1 cellular context compared by ENCODE assay signal in the genomic region with DNA sequence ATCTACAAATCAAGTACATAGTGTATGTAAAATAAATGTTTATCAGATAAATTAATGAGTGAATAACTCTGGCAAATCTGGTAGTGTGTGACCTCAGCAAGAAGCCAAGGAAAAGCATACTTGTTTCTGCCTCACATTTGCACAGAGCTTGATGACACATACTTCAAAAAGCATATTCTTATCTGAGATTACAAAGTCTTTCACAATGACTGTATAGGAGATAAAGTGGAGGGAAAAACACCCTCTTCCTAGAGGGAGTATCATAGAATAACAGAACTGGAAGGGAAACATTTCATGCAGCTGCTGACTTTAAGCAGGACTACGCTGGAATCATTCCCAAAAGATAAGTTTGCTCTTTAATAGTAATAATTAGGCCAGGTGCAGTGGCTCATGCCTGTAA.
TF ChIP-seq lines count a peak whose summit lies in the region.

No MANE protein-coding gene starts in this region.

TF ChIP-seq in K562, 482 proteins besides CTCF, POLR2A, EP300 and RAD21 (continued from another document and continues in another):
- no peak for TF ChIP-seq BRF2 (IDR thresholded peaks at IDR 0.05; ENCODE audit: borderline replicate concordance, insufficient read depth, insufficient read length)
- no peak for TF ChIP-seq TEAD2 (tag; IDR thresholded peaks at IDR 0.05)
- no peak for TF ChIP-seq ESRRB (CRISPR knock-in tag; IDR thresholded peaks at IDR 0.05; ENCODE audit: borderline replicate concordance)
- peak; percentile 20; the same call in 1 of the 2 replicates for TF ChIP-seq TAL1 (IDR thresholded peaks at IDR 0.05)
- no peak for TF ChIP-seq FOXA3 (CRISPR knock-in tag; conservative IDR thresholded peaks at IDR 0.05 in 1 of 2, IDR thresholded peaks at IDR 0.05 in 1 of 2)
- TF ChIP-seq MEIS2 (IDR thresholded peaks at IDR 0.05; ENCODE audit: partially characterized antibody) = peak; percentile 1
- TF ChIP-seq ZFPM2 (CRISPR knock-in tag; IDR thresholded peaks at IDR 0.05) = no peak
- no peak for TF ChIP-seq NONO (IDR thresholded peaks at IDR 0.05; ENCODE audit: low read depth in 2 of 2, low read length in 1 of 2)
- no peak for TF ChIP-seq SMAD3 (CRISPR knock-in tag; conservative IDR thresholded peaks at IDR 0.05)
- TF ChIP-seq BMI1 (IDR thresholded peaks at IDR 0.05; ENCODE audit: low read length) = no peak
- TF ChIP-seq FIP1L1 (IDR thresholded peaks at IDR 0.05; ENCODE audit: low read depth, low read length, poor library complexity, severe bottlenecking) = no peak
- no peak for TF ChIP-seq POLR3A (IDR thresholded peaks at IDR 0.05; ENCODE audit: borderline replicate concordance, extremely low read depth, insufficient read depth, insufficient read length)
- 0 out of 2 replicates have a peak, but pooled peaks have one; percentile 18 for TF ChIP-seq JUN (IDR thresholded peaks at IDR 0.05; ENCODE audit: borderline replicate concordance, low read depth, low read length)
- TF ChIP-seq JUN (CRISPR knock-in tag; IDR thresholded peaks at IDR 0.05; ENCODE audit: borderline replicate concordance) = no peak
- peak; percentile 50; the same call in 1 of the 2 replicates for TF ChIP-seq ADNP (tag; IDR thresholded peaks at IDR 0.05)
- no peak for TF ChIP-seq RNF2 (IDR thresholded peaks at IDR 0.05)
- TF ChIP-seq HNRNPUL1 (IDR thresholded peaks at IDR 0.05; ENCODE audit: low read length) = no peak
- TF ChIP-seq, protein P1, sequence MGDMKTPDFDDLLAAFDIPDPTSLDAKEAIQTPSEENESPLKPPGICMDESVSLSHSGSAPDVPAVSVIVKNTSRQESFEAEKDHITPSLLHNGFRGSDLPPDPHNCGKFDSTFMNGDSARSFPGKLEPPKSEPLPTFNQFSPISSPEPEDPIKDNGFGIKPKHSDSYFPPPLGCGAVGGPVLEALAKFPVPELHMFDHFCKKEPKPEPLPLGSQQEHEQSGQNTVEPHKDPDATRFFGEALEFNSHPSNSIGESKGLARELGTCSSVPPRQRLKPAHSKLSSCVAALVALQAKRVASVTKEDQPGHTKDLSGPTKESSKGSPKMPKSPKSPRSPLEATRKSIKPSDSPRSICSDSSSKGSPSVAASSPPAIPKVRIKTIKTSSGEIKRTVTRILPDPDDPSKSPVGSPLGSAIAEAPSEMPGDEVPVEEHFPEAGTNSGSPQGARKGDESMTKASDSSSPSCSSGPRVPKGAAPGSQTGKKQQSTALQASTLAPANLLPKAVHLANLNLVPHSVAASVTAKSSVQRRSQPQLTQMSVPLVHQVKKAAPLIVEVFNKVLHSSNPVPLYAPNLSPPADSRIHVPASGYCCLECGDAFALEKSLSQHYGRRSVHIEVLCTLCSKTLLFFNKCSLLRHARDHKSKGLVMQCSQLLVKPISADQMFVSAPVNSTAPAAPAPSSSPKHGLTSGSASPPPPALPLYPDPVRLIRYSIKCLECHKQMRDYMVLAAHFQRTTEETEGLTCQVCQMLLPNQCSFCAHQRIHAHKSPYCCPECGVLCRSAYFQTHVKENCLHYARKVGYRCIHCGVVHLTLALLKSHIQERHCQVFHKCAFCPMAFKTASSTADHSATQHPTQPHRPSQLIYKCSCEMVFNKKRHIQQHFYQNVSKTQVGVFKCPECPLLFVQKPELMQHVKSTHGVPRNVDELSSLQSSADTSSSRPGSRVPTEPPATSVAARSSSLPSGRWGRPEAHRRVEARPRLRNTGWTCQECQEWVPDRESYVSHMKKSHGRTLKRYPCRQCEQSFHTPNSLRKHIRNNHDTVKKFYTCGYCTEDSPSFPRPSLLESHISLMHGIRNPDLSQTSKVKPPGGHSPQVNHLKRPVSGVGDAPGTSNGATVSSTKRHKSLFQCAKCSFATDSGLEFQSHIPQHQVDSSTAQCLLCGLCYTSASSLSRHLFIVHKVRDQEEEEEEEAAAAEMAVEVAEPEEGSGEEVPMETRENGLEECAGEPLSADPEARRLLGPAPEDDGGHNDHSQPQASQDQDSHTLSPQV (IDR thresholded peaks at IDR 0.05) = no peak
- peak; percentile 61; the same call in 1 of the 2 replicates for TF ChIP-seq ATF3 (IDR thresholded peaks at IDR 0.05)
- TF ChIP-seq ATF3 (CRISPR knock-in tag; conservative IDR thresholded peaks at IDR 0.05) = no peak
- TF ChIP-seq TRIM24 (IDR thresholded peaks at IDR 0.05) = peak; percentile 67 to 73
- TF ChIP-seq HMGXB4 (CRISPR knock-in tag; IDR thresholded peaks at IDR 0.05) = no peak
- TF ChIP-seq PCBP1 (IDR thresholded peaks at IDR 0.05; ENCODE audit: low read depth, low read length, poor library complexity, severe bottlenecking) = no peak
- no peak for TF ChIP-seq ZBTB43 (CRISPR knock-in tag; IDR thresholded peaks at IDR 0.05)
- TF ChIP-seq, protein P2, sequence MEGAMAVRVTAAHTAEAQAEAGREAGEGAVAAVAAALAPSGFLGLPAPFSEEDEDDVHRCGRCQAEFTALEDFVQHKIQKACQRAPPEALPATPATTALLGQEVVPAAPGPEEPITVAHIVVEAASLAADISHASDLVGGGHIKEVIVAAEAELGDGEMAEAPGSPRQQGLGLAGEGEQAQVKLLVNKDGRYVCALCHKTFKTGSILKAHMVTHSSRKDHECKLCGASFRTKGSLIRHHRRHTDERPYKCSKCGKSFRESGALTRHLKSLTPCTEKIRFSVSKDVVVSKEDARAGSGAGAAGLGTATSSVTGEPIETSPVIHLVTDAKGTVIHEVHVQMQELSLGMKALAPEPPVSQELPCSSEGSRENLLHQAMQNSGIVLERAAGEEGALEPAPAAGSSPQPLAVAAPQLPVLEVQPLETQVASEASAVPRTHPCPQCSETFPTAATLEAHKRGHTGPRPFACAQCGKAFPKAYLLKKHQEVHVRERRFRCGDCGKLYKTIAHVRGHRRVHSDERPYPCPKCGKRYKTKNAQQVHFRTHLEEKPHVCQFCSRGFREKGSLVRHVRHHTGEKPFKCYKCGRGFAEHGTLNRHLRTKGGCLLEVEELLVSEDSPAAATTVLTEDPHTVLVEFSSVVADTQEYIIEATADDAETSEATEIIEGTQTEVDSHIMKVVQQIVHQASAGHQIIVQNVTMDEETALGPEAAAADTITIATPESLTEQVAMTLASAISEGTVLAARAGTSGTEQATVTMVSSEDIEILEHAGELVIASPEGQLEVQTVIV (CRISPR knock-in tag; IDR thresholded peaks at IDR 0.05; ENCODE audit: borderline replicate concordance) = no peak
- peak; percentile 35; the same call in 1 of the 2 replicates for TF ChIP-seq SOX6 (IDR thresholded peaks at IDR 0.05)
- TF ChIP-seq, protein P3, sequence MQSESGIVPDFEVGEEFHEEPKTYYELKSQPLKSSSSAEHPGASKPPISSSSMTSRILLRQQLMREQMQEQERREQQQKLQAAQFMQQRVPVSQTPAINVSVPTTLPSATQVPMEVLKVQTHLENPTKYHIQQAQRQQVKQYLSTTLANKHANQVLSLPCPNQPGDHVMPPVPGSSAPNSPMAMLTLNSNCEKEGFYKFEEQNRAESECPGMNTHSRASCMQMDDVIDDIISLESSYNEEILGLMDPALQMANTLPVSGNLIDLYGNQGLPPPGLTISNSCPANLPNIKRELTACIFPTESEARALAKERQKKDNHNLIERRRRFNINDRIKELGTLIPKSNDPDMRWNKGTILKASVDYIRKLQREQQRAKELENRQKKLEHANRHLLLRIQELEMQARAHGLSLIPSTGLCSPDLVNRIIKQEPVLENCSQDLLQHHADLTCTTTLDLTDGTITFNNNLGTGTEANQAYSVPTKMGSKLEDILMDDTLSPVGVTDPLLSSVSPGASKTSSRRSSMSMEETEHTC (IDR thresholded peaks at IDR 0.05) = no peak
- TF ChIP-seq AFF1 (IDR thresholded peaks at IDR 0.05; ENCODE audit: low read depth in 1 of 2, partially characterized antibody in 2 of 2) = no peak
- TF ChIP-seq, protein P4, sequence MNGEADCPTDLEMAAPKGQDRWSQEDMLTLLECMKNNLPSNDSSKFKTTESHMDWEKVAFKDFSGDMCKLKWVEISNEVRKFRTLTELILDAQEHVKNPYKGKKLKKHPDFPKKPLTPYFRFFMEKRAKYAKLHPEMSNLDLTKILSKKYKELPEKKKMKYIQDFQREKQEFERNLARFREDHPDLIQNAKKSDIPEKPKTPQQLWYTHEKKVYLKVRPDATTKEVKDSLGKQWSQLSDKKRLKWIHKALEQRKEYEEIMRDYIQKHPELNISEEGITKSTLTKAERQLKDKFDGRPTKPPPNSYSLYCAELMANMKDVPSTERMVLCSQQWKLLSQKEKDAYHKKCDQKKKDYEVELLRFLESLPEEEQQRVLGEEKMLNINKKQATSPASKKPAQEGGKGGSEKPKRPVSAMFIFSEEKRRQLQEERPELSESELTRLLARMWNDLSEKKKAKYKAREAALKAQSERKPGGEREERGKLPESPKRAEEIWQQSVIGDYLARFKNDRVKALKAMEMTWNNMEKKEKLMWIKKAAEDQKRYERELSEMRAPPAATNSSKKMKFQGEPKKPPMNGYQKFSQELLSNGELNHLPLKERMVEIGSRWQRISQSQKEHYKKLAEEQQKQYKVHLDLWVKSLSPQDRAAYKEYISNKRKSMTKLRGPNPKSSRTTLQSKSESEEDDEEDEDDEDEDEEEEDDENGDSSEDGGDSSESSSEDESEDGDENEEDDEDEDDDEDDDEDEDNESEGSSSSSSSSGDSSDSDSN (IDR thresholded peaks at IDR 0.05; ENCODE audit: borderline replicate concordance in 1 of 2, low read depth in 2 of 2, low read length in 2 of 2) = no peak
- TF ChIP-seq, protein P5, sequence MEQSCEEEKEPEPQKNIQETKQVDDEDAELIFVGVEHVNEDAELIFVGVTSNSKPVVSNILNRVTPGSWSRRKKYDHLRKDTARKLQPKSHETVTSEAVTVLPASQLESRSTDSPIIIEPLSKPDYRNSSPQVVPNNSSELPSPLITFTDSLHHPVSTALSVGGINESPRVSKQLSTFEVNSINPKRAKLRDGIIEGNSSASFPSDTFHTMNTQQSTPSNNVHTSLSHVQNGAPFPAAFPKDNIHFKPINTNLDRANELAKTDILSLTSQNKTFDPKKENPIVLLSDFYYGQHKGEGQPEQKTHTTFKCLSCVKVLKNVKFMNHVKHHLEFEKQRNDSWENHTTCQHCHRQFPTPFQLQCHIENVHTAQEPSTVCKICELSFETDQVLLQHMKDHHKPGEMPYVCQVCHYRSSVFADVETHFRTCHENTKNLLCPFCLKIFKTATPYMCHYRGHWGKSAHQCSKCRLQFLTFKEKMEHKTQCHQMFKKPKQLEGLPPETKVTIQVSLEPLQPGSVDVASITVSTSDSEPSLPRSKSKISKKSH (CRISPR knock-in tag; IDR thresholded peaks at IDR 0.05) = no peak
- 0 out of 2 replicates have a peak, but pooled peaks have one; percentile 18 for TF ChIP-seq TEAD4 (IDR thresholded peaks at IDR 0.05; ENCODE audit: low read length)
- no peak for TF ChIP-seq TEAD4 (CRISPR knock-in tag; IDR thresholded peaks at IDR 0.05; ENCODE audit: borderline replicate concordance)
